ENCODE assay signal across 12 cellular contexts in the genomic region with DNA sequence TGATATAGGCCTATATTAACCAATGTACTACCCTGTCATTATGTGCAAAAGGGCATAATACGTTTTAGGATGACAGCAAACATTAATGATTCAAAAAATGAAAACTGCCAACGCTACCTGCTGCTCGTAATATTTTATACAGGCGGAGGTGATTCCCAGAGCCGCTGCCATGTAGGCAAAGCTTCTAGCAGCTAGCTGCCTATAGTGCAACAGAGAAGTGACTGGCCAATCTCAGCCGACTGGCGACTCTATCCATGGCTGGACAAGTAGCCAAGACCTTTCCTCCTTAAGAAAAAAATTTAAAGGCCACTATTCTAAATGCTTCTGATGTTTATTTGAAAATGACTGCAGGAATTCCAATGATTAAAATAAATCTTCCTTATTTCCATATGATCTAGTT. TPM values are rescaled to one million over a fixed set of nuclear protein-coding genes. Genes with fewer than 3 reads are reported as not detected.
DNase-seq lines count a peak whose midpoint lies in the region; ATAC-seq, FAIRE-seq and TF ChIP-seq lines count a peak whose summit lies in the region.
"Had no signal": no experiment of that assay in that cellular context is flagged by ENCODE, and none has a peak within 500 bp of the region (broad histone marks: within the 10 kb centered on the region; RNA-seq: fewer than 3 reads in every experiment).

No MANE protein-coding gene starts in this region.

- TF ChIP-seq RAD21 in A549 (conservative IDR thresholded peaks at IDR 0.05 in 1 of 2, IDR thresholded peaks at IDR 0.05 in 1 of 2): no peak

- CTCF ChIA-PET in A549 (lab: Yijun Ruan, JAX): no interaction called here

- no peaks in the 10 kb centered on the region for H4K20me1 ChIP-seq in osteoblast (ENCODE audit: insufficient read depth, low read length)

- POLR2A ChIA-PET in A549 (lab: Yijun Ruan, JAX): no interaction called here

- H3K36me3 ChIP-seq in adipocyte (ENCODE audit: control insufficient read depth, insufficient read depth, low read length, severe bottlenecking) (no peaks in the 10 kb centered on the region), right atrium auricular region (peaks cover 10% of the 10 kb centered on the region), osteoblast (ENCODE audit: insufficient read depth, low read length) (no peaks in the 10 kb centered on the region)

- 50% methylated on average over 7 of the region's 7 CpGs for WGBS in A549 (ENCODE audit: missing lambda C conversion rate)

- TF ChIP-seq POLR2A in A549 (IDR thresholded peaks at IDR 0.05; ENCODE audit: low read length): no peak

- no peaks in the 10 kb centered on the region for H3K79me2 ChIP-seq in osteoblast (ENCODE audit: insufficient read depth, low read length)

- in situ Hi-C loops in GM13977 (cut with MboI; ENCODE audit: low pct_unique_long_range_greater_than_20kb, low sequenced_read_pairs, unreplicated experiment): no loop called here

- H3K27me3 ChIP-seq in adipocyte (replicated peaks; ENCODE audit: control insufficient read depth, insufficient read depth, low read length): no peaks in the 10 kb centered on the region
- no peaks in the 10 kb centered on the region for H3K27me3 ChIP-seq in right atrium auricular region
- peaks cover 10% of the 10 kb centered on the region for H3K27me3 ChIP-seq in osteoblast (ENCODE audit: insufficient read depth, low read length)

- H3K9ac ChIP-seq in adipocyte (ENCODE audit: low read length): peak overlapping the region; percentile 93

- H3K27ac ChIP-seq in A549 (no peak overlapping the region), right atrium auricular region (peak overlapping the region; percentile 86 to 94), osteoblast (ENCODE audit: low read depth, low read length) (no peak overlapping the region)

- ATAC-seq in A549 (no peak), HG03378 (IDR thresholded peaks at IDR 0.05; ENCODE audit: unreplicated experiment) (no peak)
- ATAC-seq: activated CD4-positive, alpha-beta T cell treated with anti-CD3 and anti-CD28 coated beads for 36 hours had no signal

- H2AFZ ChIP-seq in osteoblast (ENCODE audit: low read length): peak overlapping the region; percentile 88

- H3K4me2 ChIP-seq in A549 (peak overlapping the region; percentile 66), osteoblast (ENCODE audit: insufficient read depth, low read length) (peak overlapping the region; percentile 96)

- no peak for TF ChIP-seq EP300 in A549 (IDR thresholded peaks at IDR 0.05)

- DNase-seq in A549 (ENCODE audit: low read depth in 1 of 2, low spot score in 1 of 2) (no peak), adipocyte (ENCODE audit: low read depth) (no peak), right atrium auricular region (ENCODE audit: low spot score) (no peak), osteoblast (ENCODE audit: insufficient read length, low spot score, missing footprints) (no peak), D341Med (ENCODE audit: low spot score) (no peak), GM13977 (ENCODE audit: low spot score) (no peak)
- DNase-seq in activated naive CD4-positive, alpha-beta T cell treated with Interleukin-2 at 50 U/mL for 16 hours: no peak
- DNase-seq: activated CD4-positive, alpha-beta T cell treated with anti-CD3 and anti-CD28 coated beads for 36 hours; islet precursor cell; RPMI8226 had no signal

- no peak for FAIRE-seq in A549 (lab: Jason Lieb, UNC)
- FAIRE-seq: endothelial cell of umbilical vein had no signal

- H3K4me1 ChIP-seq in A549: no peaks in the 10 kb centered on the region; the same call in 2 of the 3 replicates
- H3K4me1 ChIP-seq in adipocyte (ENCODE audit: control insufficient read depth, insufficient read depth, low read length): peaks cover 60% of the 10 kb centered on the region
- H3K4me1 ChIP-seq in right atrium auricular region: peaks cover 0 to 22% of the 10 kb centered on the region in 2 donors
- H3K4me1 ChIP-seq in osteoblast (ENCODE audit: insufficient read depth, low read length): peaks cover 13% of the 10 kb centered on the region

- H3K9me3 ChIP-seq in A549 (no peaks in the 10 kb centered on the region), adipocyte (ENCODE audit: control insufficient read depth, low read length) (no peaks in the 10 kb centered on the region), right atrium auricular region (no peaks in the 10 kb centered on the region), osteoblast (ENCODE audit: low read depth, low read length) (no peaks in the 10 kb centered on the region)

- H3K4me3 ChIP-seq in A549 (no peak overlapping the region), adipocyte (ENCODE audit: low read length) (peak overlapping the region; percentile 88), right atrium auricular region (peak overlapping the region; percentile 52 to 59), osteoblast (ENCODE audit: insufficient read depth, low read length) (peak overlapping the region; percentile 75)

- TF ChIP-seq CTCF in A549 (IDR thresholded peaks at IDR 0.05) (no peak), right atrium auricular region (IDR thresholded peaks at IDR 0.05) (no peak), osteoblast (IDR thresholded peaks at IDR 0.05; ENCODE audit: extremely low read depth, low read depth, low read length) (no peak), GM13977 (IDR thresholded peaks at IDR 0.05; ENCODE audit: extremely low read depth, insufficient read depth, missing control alignments) (no peak)

TF ChIP-seq in A549, 52 proteins besides CTCF, POLR2A, EP300 and RAD21:
- TF ChIP-seq PHF8 (IDR thresholded peaks at IDR 0.05; ENCODE audit: borderline replicate concordance, low read depth) (no peak), SMC3 (IDR thresholded peaks at IDR 0.05) (no peak), ZC3H11A (IDR thresholded peaks at IDR 0.05) (no peak), FOSL2 (IDR thresholded peaks at IDR 0.05) (no peak), FOSL2 (CRISPR knock-in tag; IDR thresholded peaks at IDR 0.05) (no peak), CHD2 (IDR thresholded peaks at IDR 0.05; ENCODE audit: low read length, partially characterized antibody) (no peak), ZNF302 (CRISPR knock-in tag; IDR thresholded peaks at IDR 0.05) (no peak), NFE2L2 (conservative IDR thresholded peaks at IDR 0.05; ENCODE audit: low read length) (no peak), RNF2 (IDR thresholded peaks at IDR 0.05; ENCODE audit: borderline replicate concordance, low read depth) (no peak), NPAS2 (CRISPR knock-in tag; IDR thresholded peaks at IDR 0.05; ENCODE audit: borderline replicate concordance) (no peak), HOXB5 (CRISPR knock-in tag; IDR thresholded peaks at IDR 0.05) (no peak), BHLHE40 (IDR thresholded peaks at IDR 0.05; ENCODE audit: low read depth, low read length) (no peak), JUN (IDR thresholded peaks at IDR 0.05) (no peak), JUNB (IDR thresholded peaks at IDR 0.05) (no peak), HOXB13 (CRISPR knock-in tag; IDR thresholded peaks at IDR 0.05; ENCODE audit: low read depth) (no peak)
- TF ChIP-seq, protein P1, sequence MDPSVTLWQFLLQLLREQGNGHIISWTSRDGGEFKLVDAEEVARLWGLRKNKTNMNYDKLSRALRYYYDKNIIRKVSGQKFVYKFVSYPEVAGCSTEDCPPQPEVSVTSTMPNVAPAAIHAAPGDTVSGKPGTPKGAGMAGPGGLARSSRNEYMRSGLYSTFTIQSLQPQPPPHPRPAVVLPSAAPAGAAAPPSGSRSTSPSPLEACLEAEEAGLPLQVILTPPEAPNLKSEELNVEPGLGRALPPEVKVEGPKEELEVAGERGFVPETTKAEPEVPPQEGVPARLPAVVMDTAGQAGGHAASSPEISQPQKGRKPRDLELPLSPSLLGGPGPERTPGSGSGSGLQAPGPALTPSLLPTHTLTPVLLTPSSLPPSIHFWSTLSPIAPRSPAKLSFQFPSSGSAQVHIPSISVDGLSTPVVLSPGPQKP (IDR thresholded peaks at IDR 0.05; ENCODE audit: low read depth, low read length): no peak
- TF ChIP-seq, protein P2, sequence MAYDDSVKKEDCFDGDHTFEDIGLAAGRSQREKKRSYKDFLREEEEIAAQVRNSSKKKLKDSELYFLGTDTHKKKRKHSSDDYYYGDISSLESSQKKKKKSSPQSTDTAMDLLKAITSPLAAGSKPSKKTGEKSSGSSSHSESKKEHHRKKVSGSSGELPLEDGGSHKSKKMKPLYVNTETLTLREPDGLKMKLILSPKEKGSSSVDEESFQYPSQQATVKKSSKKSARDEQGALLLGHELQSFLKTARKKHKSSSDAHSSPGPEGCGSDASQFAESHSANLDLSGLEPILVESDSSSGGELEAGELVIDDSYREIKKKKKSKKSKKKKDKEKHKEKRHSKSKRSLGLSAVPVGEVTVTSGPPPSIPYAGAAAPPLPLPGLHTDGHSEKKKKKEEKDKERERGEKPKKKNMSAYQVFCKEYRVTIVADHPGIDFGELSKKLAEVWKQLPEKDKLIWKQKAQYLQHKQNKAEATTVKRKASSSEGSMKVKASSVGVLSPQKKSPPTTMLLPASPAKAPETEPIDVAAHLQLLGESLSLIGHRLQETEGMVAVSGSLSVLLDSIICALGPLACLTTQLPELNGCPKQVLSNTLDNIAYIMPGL (CRISPR knock-in tag; IDR thresholded peaks at IDR 0.05; ENCODE audit: borderline replicate concordance): no peak
- TF ChIP-seq, protein P3, sequence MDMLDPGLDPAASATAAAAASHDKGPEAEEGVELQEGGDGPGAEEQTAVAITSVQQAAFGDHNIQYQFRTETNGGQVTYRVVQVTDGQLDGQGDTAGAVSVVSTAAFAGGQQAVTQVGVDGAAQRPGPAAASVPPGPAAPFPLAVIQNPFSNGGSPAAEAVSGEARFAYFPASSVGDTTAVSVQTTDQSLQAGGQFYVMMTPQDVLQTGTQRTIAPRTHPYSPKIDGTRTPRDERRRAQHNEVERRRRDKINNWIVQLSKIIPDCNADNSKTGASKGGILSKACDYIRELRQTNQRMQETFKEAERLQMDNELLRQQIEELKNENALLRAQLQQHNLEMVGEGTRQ (IDR thresholded peaks at IDR 0.05): no peak
- TF ChIP-seq, protein P4, sequence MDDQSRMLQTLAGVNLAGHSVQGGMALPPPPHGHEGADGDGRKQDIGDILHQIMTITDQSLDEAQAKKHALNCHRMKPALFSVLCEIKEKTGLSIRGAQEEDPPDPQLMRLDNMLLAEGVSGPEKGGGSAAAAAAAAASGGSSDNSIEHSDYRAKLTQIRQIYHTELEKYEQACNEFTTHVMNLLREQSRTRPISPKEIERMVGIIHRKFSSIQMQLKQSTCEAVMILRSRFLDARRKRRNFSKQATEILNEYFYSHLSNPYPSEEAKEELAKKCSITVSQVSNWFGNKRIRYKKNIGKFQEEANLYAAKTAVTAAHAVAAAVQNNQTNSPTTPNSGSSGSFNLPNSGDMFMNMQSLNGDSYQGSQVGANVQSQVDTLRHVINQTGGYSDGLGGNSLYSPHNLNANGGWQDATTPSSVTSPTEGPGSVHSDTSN (IDR thresholded peaks at IDR 0.05): no peak

RNA-seq across cellular contexts. Expression of a gene that starts 1.9 kb away (rescaled TPM):
- polyA plus RNA-seq in A549 (2011; rRNA removed): 0.04 TPM in 2 replicates
- not detected in 2 replicates for polyA plus RNA-seq in A549 (2012; cell fraction: cytosol; rRNA removed)
- not detected in 2 replicates for polyA plus RNA-seq in A549 (2012; cell fraction: nucleus; rRNA removed)
- polyA plus RNA-seq in A549 (2017; fragmentation: RNase III; extraction: RNeasy Plus Mini Kit Qiagen cat#74134 plus additional on column Dnase treatment): 0.04 to 0.07 TPM (median 0.07 TPM) in 3 replicates
- polyA minus RNA-seq in A549 (2011; rRNA and poly(A)+ RNA removed): 0.63 and 1.0 TPM in 2 replicates
- 10 to 100 TPM; 41.6 to 72.3 TPM for total RNA-seq in right atrium auricular region
- total RNA-seq in osteoblast: 2.1 and 2.5 TPM in 2 replicates
- total RNA-seq: activated CD4-positive, alpha-beta T cell treated with anti-CD3 and anti-CD28 coated beads for 36 hours; endothelial cell of umbilical vein had no signal
- polyA plus RNA-seq: endothelial cell of umbilical vein had no signal

Comparison
In these comparisons a context has a peak if more than half of its experiments do, and no peak if none do; other contexts are left out.
1. H3K27ac ChIP-seq: peak in right atrium auricular region (2 of 2); none in A549 (0 of 2) and osteoblast (single experiment).
2. RNA of a gene that starts 1.9 kb away (total RNA-seq): 41.6 to 72.3 TPM in right atrium auricular region; 2.1 to 2.5 TPM in osteoblast; every median in the first group is over 10 times any median in the second.